Comparison of ENCODE assay signal across 1 cellular context in genomic region chr5:132771559-132771998, GRCh38.
TF ChIP-seq lines count a peak whose summit lies in the region.

No MANE protein-coding gene starts in this region.

TF ChIP-seq in HepG2, 621 proteins besides CTCF, POLR2A, EP300 and RAD21 (continued from another document):
- no peak for TF ChIP-seq ZBTB4 (CRISPR knock-in tag; IDR thresholded peaks at IDR 0.05; ENCODE audit: borderline replicate concordance)
- no peak for TF ChIP-seq TEAD2 (CRISPR knock-in tag; IDR thresholded peaks at IDR 0.05)
- peak; percentile 22; the same call in 1 of the 2 replicates for TF ChIP-seq SMAD3 (CRISPR knock-in tag; IDR thresholded peaks at IDR 0.05)
- peak; percentile 80 for TF ChIP-seq NR2F6 (IDR thresholded peaks at IDR 0.05)
- peak; percentile 75 for TF ChIP-seq NR2F6 (CRISPR knock-in tag; IDR thresholded peaks at IDR 0.05)
- TF ChIP-seq ZNF263 (CRISPR knock-in tag; IDR thresholded peaks at IDR 0.05): 0 out of 2 replicates have a peak, but pooled peaks have one; percentile 25
- TF ChIP-seq TARDBP (CRISPR knock-in tag; IDR thresholded peaks at IDR 0.05): no peak
- no peak for TF ChIP-seq REL (CRISPR knock-in tag; conservative IDR thresholded peaks at IDR 0.05)
- TF ChIP-seq ZNF143 (CRISPR knock-in tag; IDR thresholded peaks at IDR 0.05): peak; percentile 74
- TF ChIP-seq HNF4A (CRISPR knock-in tag; IDR thresholded peaks at IDR 0.05): peak; percentile 35; the same call in 1 of the 2 replicates
- TF ChIP-seq ARID5B (CRISPR knock-in tag; IDR thresholded peaks at IDR 0.05): peak; percentile 30; the same call in 1 of the 2 replicates
- no peak for TF ChIP-seq ZSCAN5A (CRISPR knock-in tag; IDR thresholded peaks at IDR 0.05; ENCODE audit: borderline replicate concordance)
- no peak for TF ChIP-seq RFX5 (IDR thresholded peaks at IDR 0.05; ENCODE audit: low read depth, low read length)
- peak; percentile 21; the same call in 1 of the 2 replicates for TF ChIP-seq ZNF574 (CRISPR knock-in tag; IDR thresholded peaks at IDR 0.05)
- no peak for TF ChIP-seq MEIS2 (CRISPR knock-in tag; IDR thresholded peaks at IDR 0.05)
- 0 out of 2 replicates have a peak, but pooled peaks have one; percentile 25 for TF ChIP-seq RXRA (CRISPR knock-in tag; IDR thresholded peaks at IDR 0.05)
- TF ChIP-seq NR2F2 (IDR thresholded peaks at IDR 0.05; ENCODE audit: borderline replicate concordance, low read depth): peak; percentile 10; the same call in 1 of the 2 replicates
